ENCODE assay signal across 13 cellular contexts in genomic region chr14:29741909-29742401, GRCh38.
DNase-seq lines count a peak whose midpoint lies in the region; ATAC-seq, FAIRE-seq and TF ChIP-seq lines count a peak whose summit lies in the region.
"Had no signal": no experiment of that assay in that cellular context is flagged by ENCODE, and none has a peak within 500 bp of the region (broad histone marks: within the 10 kb centered on the region; RNA-seq: fewer than 3 reads in every experiment).

No MANE protein-coding gene starts in this region.

- H3K27ac ChIP-seq in ACC112 (ENCODE audit: low read depth, low read length) = peak overlapping the region; percentile 42
- no peak overlapping the region for H3K27ac ChIP-seq in HepG2 (ENCODE audit: extremely low read length, insufficient read depth, low read length)
- H3K27ac ChIP-seq: SK-N-MC had no signal

- no peak for FAIRE-seq in HepG2 (lab: Jason Lieb, UNC)
- FAIRE-seq in D721Med (lab: Jason Lieb, UNC) = no peak

- TF ChIP-seq CTCF in cardiac fibroblast (IDR thresholded peaks at IDR 0.05; ENCODE audit: low read depth, low read length) = no peak
- TF ChIP-seq CTCF in HepG2 (CRISPR knock-in tag; IDR thresholded peaks at IDR 0.05) = no peak
- TF ChIP-seq CTCF in D721Med (IDR thresholded peaks at IDR 0.05; ENCODE audit: insufficient read depth, missing control alignments) = no peak

- H3K4me1 ChIP-seq in ACC112 (ENCODE audit: control insufficient read depth, insufficient read depth, low read length, unreplicated experiment) (peaks cover 42% of the 10 kb centered on the region), HepG2 (ENCODE audit: insufficient read depth, low read length) (no peaks in the 10 kb centered on the region)
- H3K4me1 ChIP-seq: uterus had no signal

- H3K36me3 ChIP-seq in ACC112 (ENCODE audit: insufficient read depth, low read length) (no peaks in the 10 kb centered on the region), HepG2 (replicated peaks in 1 of 2; ENCODE audit: control insufficient read depth in 1 of 2, insufficient read depth in 2 of 2, low read length in 2 of 2) (no peaks in the 10 kb centered on the region)
- H3K36me3 ChIP-seq: uterus had no signal

- no peak overlapping the region for H2AFZ ChIP-seq in ACC112 (ENCODE audit: low read length, unreplicated experiment)
- no peak overlapping the region for H2AFZ ChIP-seq in HepG2 (ENCODE audit: low read length)

- no TSS peak for BruUV-seq in HepG2 (replicated peaks; lab: Mats Ljungman, UMichigan)

- H3K27me3 ChIP-seq in ACC112 (ENCODE audit: insufficient read depth, low read length) (no peaks in the 10 kb centered on the region), HepG2 (ENCODE audit: control insufficient read depth in 1 of 2, insufficient read depth in 2 of 2, low read length in 2 of 2) (no peaks in the 10 kb centered on the region)
- H3K27me3 ChIP-seq: uterus had no signal

- H4K20me1 ChIP-seq in HepG2 (ENCODE audit: insufficient read depth, low read length) = no peaks in the 10 kb centered on the region

- in situ Hi-C loops in HepG2 (cut with HindIII; ENCODE audit: extremely low pct_ligation_motif_present, low pct_unique_long_range_greater_than_20kb) = no loop called here

- peak overlapping the region; percentile 28 for H3K4me3 ChIP-seq in ACC112 (ENCODE audit: low read depth, low read length)
- H3K4me3 ChIP-seq in cardiac fibroblast (replicated peaks in 1 of 2; ENCODE audit: low read depth in 2 of 2, low read length in 2 of 2) = no peak overlapping the region
- no peak overlapping the region for H3K4me3 ChIP-seq in HepG2 (replicated peaks in 1 of 3; ENCODE audit: insufficient read depth in 1 of 3, low read depth in 2 of 3, low read length in 3 of 3)
- H3K4me3 ChIP-seq: SK-N-MC, uterus had no signal

- CTCF ChIA-PET in HepG2 (lab: Yijun Ruan, JAX; ENCODE audit: low intra/inter-chr PET ratio, low total read pairs) = no interaction called here

- TF ChIP-seq RAD21 in HepG2 (CRISPR knock-in tag; IDR thresholded peaks at IDR 0.05) = no peak

- ATAC-seq in GM21381 (IDR thresholded peaks at IDR 0.05; ENCODE audit: unreplicated experiment) (no peak), HepG2 (no peak)
- ATAC-seq: activated naive CD8-positive, alpha-beta T cell treated with anti-CD3 and anti-CD28 coated beads, Interleukin-2, amount 50 U/mL, for 24 hours; naive thymus-derived CD4-positive, alpha-beta T cell had no signal

- DNase-seq in NCI-H1092 treated with DMSO at 0.1 percent for 48 hours (lab: John Stamatoyannopoulos, UW) (peak; percentile 92), cardiac fibroblast (ENCODE audit: low read depth in 2 of 2) (peak; percentile 75 to 81), lung microvascular endothelial cell (ENCODE audit: low read depth in 2 of 2) (peak; percentile 68 to 88), HepG2 (ENCODE audit: low spot score) (no peak), D721Med (ENCODE audit: insufficient read length, low spot score) (no peak), ecto neural progenitor cell (ENCODE audit: low spot score) (no peak)
- DNase-seq: activated CD4-positive, alpha-beta T cell treated with anti-CD3 and anti-CD28 coated beads, Interleukin-2, amount 50 U/mL, for 4 hours; activated naive CD8-positive, alpha-beta T cell treated with anti-CD3 and anti-CD28 coated beads, Interleukin-2, amount 50 U/mL, for 24 hours; naive thymus-derived CD4-positive, alpha-beta T cell had no signal

- 8% methylated on average over 5 of the region's 5 CpGs for WGBS in HepG2 (ENCODE audit: low lambda C conversion rate)

- POLR2A ChIA-PET in HepG2 (lab: Yijun Ruan, JAX) = no interaction called here

- TF ChIP-seq POLR2A in HepG2 (IDR thresholded peaks at IDR 0.05; ENCODE audit: insufficient read depth in 1 of 2, low read depth in 2 of 2, low read length in 2 of 2) = no peak

- H3K4me2 ChIP-seq in HepG2 (ENCODE audit: low read depth, low read length) = no peak overlapping the region

- H3K9ac ChIP-seq in HepG2 (ENCODE audit: insufficient read depth, low read depth, low read length) = no peak overlapping the region

- H3K9me3 ChIP-seq in HepG2 (ENCODE audit: low read length) = peaks cover 90% of the 10 kb centered on the region
- H3K9me3 ChIP-seq: uterus had no signal

- no peak for TF ChIP-seq EP300 in HepG2 (IDR thresholded peaks at IDR 0.05; ENCODE audit: low read depth in 2 of 2, low read length in 2 of 2)
- TF ChIP-seq EP300 in HepG2 (CRISPR knock-in tag; IDR thresholded peaks at IDR 0.05; ENCODE audit: borderline replicate concordance) = no peak

- H3K79me2 ChIP-seq in ACC112 (ENCODE audit: control insufficient read depth, insufficient read depth, low read length, unreplicated experiment) = peaks cover 3% of the 10 kb centered on the region
- no peaks in the 10 kb centered on the region for H3K79me2 ChIP-seq in HepG2 (ENCODE audit: insufficient read depth, low read length)

- intact Hi-C loops in HepG2 (cut with micrococcal nuclease; ENCODE audit: unreplicated experiment) = no loop called here

TF ChIP-seq in HepG2, 621 proteins besides CTCF, POLR2A, EP300 and RAD21:
- TF ChIP-seq ZNF773 (CRISPR knock-in tag; IDR thresholded peaks at IDR 0.05; ENCODE audit: borderline replicate concordance) (no peak), ZNF775 (CRISPR knock-in tag; IDR thresholded peaks at IDR 0.05; ENCODE audit: borderline replicate concordance) (no peak), ZNF678 (CRISPR knock-in tag; IDR thresholded peaks at IDR 0.05) (no peak), ATF4 (CRISPR knock-in tag; IDR thresholded peaks at IDR 0.05) (no peak), ZSCAN5A (CRISPR knock-in tag; IDR thresholded peaks at IDR 0.05; ENCODE audit: borderline replicate concordance) (no peak), SMAD1 (CRISPR knock-in tag; IDR thresholded peaks at IDR 0.05; ENCODE audit: borderline replicate concordance, low read depth) (no peak), ZBTB20 (CRISPR knock-in tag; IDR thresholded peaks at IDR 0.05; ENCODE audit: borderline replicate concordance, low read depth) (no peak), ZNF790 (CRISPR knock-in tag; IDR thresholded peaks at IDR 0.05; ENCODE audit: borderline replicate concordance) (no peak), KAT7 (CRISPR knock-in tag; IDR thresholded peaks at IDR 0.05; ENCODE audit: borderline replicate concordance) (no peak), MED13 (CRISPR knock-in tag; IDR thresholded peaks at IDR 0.05) (no peak), NR2F6 (IDR thresholded peaks at IDR 0.05) (no peak), NR2F6 (CRISPR knock-in tag; IDR thresholded peaks at IDR 0.05) (no peak), ZZZ3 (CRISPR knock-in tag; IDR thresholded peaks at IDR 0.05; ENCODE audit: borderline replicate concordance) (no peak), ZNF44 (CRISPR knock-in tag; IDR thresholded peaks at IDR 0.05) (no peak), ZSCAN22 (CRISPR knock-in tag; IDR thresholded peaks at IDR 0.05) (no peak), ZNF615 (CRISPR knock-in tag; IDR thresholded peaks at IDR 0.05; ENCODE audit: borderline replicate concordance) (no peak)
- TF ChIP-seq, protein P1, sequence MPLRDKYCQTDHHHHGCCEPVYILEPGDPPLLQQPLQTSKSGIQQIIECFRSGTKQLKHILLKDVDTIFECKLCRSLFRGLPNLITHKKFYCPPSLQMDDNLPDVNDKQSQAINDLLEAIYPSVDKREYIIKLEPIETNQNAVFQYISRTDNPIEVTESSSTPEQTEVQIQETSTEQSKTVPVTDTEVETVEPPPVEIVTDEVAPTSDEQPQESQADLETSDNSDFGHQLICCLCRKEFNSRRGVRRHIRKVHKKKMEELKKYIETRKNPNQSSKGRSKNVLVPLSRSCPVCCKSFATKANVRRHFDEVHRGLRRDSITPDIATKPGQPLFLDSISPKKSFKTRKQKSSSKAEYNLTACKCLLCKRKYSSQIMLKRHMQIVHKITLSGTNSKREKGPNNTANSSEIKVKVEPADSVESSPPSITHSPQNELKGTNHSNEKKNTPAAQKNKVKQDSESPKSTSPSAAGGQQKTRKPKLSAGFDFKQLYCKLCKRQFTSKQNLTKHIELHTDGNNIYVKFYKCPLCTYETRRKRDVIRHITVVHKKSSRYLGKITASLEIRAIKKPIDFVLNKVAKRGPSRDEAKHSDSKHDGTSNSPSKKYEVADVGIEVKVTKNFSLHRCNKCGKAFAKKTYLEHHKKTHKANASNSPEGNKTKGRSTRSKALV (CRISPR knock-in tag; IDR thresholded peaks at IDR 0.05) = no peak
- TF ChIP-seq, protein P2, sequence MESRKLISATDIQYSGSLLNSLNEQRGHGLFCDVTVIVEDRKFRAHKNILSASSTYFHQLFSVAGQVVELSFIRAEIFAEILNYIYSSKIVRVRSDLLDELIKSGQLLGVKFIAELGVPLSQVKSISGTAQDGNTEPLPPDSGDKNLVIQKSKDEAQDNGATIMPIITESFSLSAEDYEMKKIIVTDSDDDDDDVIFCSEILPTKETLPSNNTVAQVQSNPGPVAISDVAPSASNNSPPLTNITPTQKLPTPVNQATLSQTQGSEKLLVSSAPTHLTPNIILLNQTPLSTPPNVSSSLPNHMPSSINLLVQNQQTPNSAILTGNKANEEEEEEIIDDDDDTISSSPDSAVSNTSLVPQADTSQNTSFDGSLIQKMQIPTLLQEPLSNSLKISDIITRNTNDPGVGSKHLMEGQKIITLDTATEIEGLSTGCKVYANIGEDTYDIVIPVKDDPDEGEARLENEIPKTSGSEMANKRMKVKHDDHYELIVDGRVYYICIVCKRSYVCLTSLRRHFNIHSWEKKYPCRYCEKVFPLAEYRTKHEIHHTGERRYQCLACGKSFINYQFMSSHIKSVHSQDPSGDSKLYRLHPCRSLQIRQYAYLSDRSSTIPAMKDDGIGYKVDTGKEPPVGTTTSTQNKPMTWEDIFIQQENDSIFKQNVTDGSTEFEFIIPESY (CRISPR knock-in tag; IDR thresholded peaks at IDR 0.05) = no peak

Comparison
In these comparisons a context has a peak if more than half of its experiments do, and no peak if none do; other contexts are left out.
1. DNase-seq: peak in NCI-H1092 treated with DMSO at 0.1 percent for 48 hours (single experiment), cardiac fibroblast (2 of 2) and lung microvascular endothelial cell (2 of 2); none in HepG2 (single experiment), D721Med (single experiment) and ecto neural progenitor cell (single experiment).